Comparison of ENCODE assay signal across 1 cellular context in the genomic region with DNA sequence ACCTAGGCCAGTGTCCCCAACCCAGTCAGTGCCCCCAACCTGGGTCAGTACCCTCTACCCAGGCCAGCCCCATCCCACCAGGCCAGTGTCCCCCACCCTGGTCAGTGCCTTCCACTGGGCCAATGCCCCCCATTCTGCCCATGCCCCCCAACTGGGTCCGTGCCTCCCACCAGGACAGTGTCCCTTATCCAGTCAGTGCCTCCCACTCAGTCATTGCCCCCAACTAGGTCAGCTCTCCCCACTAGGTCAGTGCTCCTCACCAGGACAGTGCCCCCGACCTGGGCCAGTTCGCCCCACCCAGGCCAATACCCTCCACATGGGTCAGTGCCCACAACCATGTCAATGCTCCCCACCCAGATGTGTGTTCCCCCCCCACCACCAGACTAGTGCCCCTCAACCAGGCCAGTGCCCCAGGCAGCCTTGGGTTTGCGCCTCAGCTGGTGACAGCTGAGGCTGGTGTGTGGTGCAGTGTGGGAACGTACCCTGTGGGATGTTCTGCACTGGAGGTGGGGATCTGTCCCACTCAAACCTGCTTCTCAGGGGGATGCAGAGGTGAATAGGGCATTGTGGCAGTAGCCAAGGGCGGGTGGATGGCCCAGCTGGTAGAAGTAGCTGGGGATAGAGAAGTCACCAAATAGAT.
TF ChIP-seq lines count a peak whose summit lies in the region.

No MANE protein-coding gene starts in this region.

TF ChIP-seq in H1, 55 proteins besides CTCF, POLR2A, EP300 and RAD21 (continued from another document):
- TF ChIP-seq ATF2 (IDR thresholded peaks at IDR 0.05; ENCODE audit: low read length) (no peak), RXRA (IDR thresholded peaks at IDR 0.05; ENCODE audit: insufficient read depth, low read depth, low read length) (no peak), EGR1 (IDR thresholded peaks at IDR 0.05; ENCODE audit: borderline replicate concordance, low read depth, low read length) (no peak), MAX (IDR thresholded peaks at IDR 0.05) (no peak), EZH2 (IDR thresholded peaks at IDR 0.05; ENCODE audit: low read depth, low read length, severe bottlenecking) (no peak)
- TF ChIP-seq, protein P1, sequence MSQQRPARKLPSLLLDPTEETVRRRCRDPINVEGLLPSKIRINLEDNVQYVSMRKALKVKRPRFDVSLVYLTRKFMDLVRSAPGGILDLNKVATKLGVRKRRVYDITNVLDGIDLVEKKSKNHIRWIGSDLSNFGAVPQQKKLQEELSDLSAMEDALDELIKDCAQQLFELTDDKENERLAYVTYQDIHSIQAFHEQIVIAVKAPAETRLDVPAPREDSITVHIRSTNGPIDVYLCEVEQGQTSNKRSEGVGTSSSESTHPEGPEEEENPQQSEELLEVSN (IDR thresholded peaks at IDR 0.05) = no peak
